Comparison of ENCODE assay signal across 25 cellular contexts in the genomic region with DNA sequence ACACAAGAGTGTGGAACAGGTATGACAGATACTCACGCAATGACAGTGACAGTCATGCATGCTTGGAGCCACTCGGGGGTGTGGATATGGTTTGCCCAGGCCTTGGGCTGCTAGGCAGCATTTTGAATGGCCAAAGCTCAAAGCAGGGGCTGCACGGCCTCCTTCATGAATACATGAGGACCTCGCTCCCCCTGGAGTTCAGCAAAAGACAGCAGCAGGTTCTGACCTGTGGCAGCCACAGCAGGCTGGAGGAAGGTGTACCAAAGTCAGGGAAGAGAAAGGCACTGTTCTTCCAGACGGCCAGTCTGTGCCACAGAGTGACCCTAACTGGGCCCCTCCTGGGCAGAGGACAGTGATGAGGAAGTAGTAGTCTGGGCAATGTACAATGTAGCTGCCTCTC.
DNase-seq lines count a peak whose midpoint lies in the region; ATAC-seq and TF ChIP-seq lines count a peak whose summit lies in the region.
"Had no signal": no experiment of that assay in that cellular context is flagged by ENCODE, and none has a peak within 500 bp of the region (broad histone marks: within the 10 kb centered on the region; RNA-seq: fewer than 3 reads in every experiment).

No MANE protein-coding gene starts in this region.

- H3K27me3 ChIP-seq in RWPE2 (ENCODE audit: insufficient read depth, poor library complexity, severe bottlenecking): no peaks in the 10 kb centered on the region
- no peaks in the 10 kb centered on the region for H3K27me3 ChIP-seq in colonic mucosa
- H3K27me3 ChIP-seq in foreskin keratinocyte: peaks cover 4% of the 10 kb centered on the region
- H3K27me3 ChIP-seq: BLaER1 had no signal

- peaks cover 8% of the 10 kb centered on the region for H3K4me1 Mint-ChIP-seq in endothelial cell (ENCODE audit: unreplicated experiment)
- peaks cover 6% of the 10 kb centered on the region for H3K4me1 Mint-ChIP-seq in progenitor cell of endocrine pancreas (ENCODE audit: low read depth)
- H3K4me1 Mint-ChIP-seq: mesothelial cell of epicardium had no signal

- H3K27ac ChIP-seq in RWPE2 (ENCODE audit: poor library complexity, severe bottlenecking): no peak overlapping the region
- H3K27ac ChIP-seq in colonic mucosa: no peak overlapping the region
- no peak overlapping the region for H3K27ac ChIP-seq in foreskin keratinocyte
- H3K27ac ChIP-seq: BLaER1, HL-60, parathyroid adenoma had no signal

- H3K9ac ChIP-seq in colonic mucosa (ENCODE audit: low read depth in 2 of 2, low read length in 2 of 2): no peak overlapping the region
- H3K9ac ChIP-seq: BLaER1, parathyroid adenoma had no signal

- H3K4me3 Mint-ChIP-seq in endothelial cell (ENCODE audit: unreplicated experiment) (no peak overlapping the region), progenitor cell of endocrine pancreas (ENCODE audit: low read depth) (no peak overlapping the region)
- H3K4me3 Mint-ChIP-seq: activated naive CD8-positive, alpha-beta T cell treated with anti-CD3 and anti-CD28 coated beads for 36 hours; activated T-helper 1 cell treated with anti-CD3 and anti-CD28 coated beads, Interleukin-12 subunit alpha, Interleukin-12 subunit beta, Interleukin-2, Interleukin-4 antibody, amounts not matched to agents 30 ng/mL and 10 ng/mL and 1 ng/mL, durations not matched to agents 14 hours and 24 hours and 36 hours; mesothelial cell of epicardium; natural killer cell treated with Interleukin-12 subunit alpha and Interleukin-12 subunit beta and Interleukin-15 and Interleukin-18, amount 100 ng/mL, for 72 hours had no signal

- H3K9me3 Mint-ChIP-seq in endothelial cell (ENCODE audit: unreplicated experiment) (no peaks in the 10 kb centered on the region), progenitor cell of endocrine pancreas (ENCODE audit: low read depth) (no peaks in the 10 kb centered on the region)
- H3K9me3 Mint-ChIP-seq: activated naive CD8-positive, alpha-beta T cell treated with anti-CD3 and anti-CD28 coated beads for 36 hours; activated T-helper 1 cell treated with anti-CD3 and anti-CD28 coated beads, Interleukin-12 subunit alpha, Interleukin-12 subunit beta, Interleukin-2, Interleukin-4 antibody, amounts not matched to agents 30 ng/mL and 10 ng/mL and 1 ng/mL, durations not matched to agents 14 hours and 24 hours and 36 hours; natural killer cell treated with Interleukin-12 subunit alpha and Interleukin-12 subunit beta and Interleukin-15 and Interleukin-18, amount 100 ng/mL, for 72 hours had no signal

- intact Hi-C loops in colonic mucosa (cut with DNase I): no loop called here

- no peaks in the 10 kb centered on the region for H3K36me3 ChIP-seq in RWPE2 (ENCODE audit: low read depth)
- H3K36me3 ChIP-seq in colonic mucosa: no peaks in the 10 kb centered on the region
- H3K36me3 ChIP-seq: BLaER1 had no signal

- peaks cover under 1% of the 10 kb centered on the region for H3K4me1 ChIP-seq in RWPE2 (ENCODE audit: insufficient read depth, poor library complexity, severe bottlenecking)
- H3K4me1 ChIP-seq in colonic mucosa: no peaks in the 10 kb centered on the region
- H3K4me1 ChIP-seq in foreskin keratinocyte: peaks cover 9% of the 10 kb centered on the region
- H3K4me1 ChIP-seq: BLaER1, Caco-2, parathyroid adenoma had no signal

- ATAC-seq in RWPE2 (ENCODE audit: low read depth): peak; percentile 28; the same call in 2 of the 3 replicates
- ATAC-seq in GM18517 (IDR thresholded peaks at IDR 0.05; ENCODE audit: unreplicated experiment): no peak
- ATAC-seq in foreskin keratinocyte: no peak
- ATAC-seq: natural killer cell treated with Interleukin-12 subunit alpha and Interleukin-12 subunit beta and Interleukin-15 and Interleukin-18, amount 100 ng/mL, for 72 hours; PC-3 had no signal

- H3K27ac Mint-ChIP-seq in endothelial cell (ENCODE audit: unreplicated experiment) (no peak overlapping the region), progenitor cell of endocrine pancreas (no peak overlapping the region)
- H3K27ac Mint-ChIP-seq: activated naive CD8-positive, alpha-beta T cell treated with anti-CD3 and anti-CD28 coated beads for 36 hours; activated T-helper 1 cell treated with anti-CD3 and anti-CD28 coated beads, Interleukin-12 subunit alpha, Interleukin-12 subunit beta, Interleukin-2, Interleukin-4 antibody, amounts not matched to agents 30 ng/mL and 10 ng/mL and 1 ng/mL, durations not matched to agents 14 hours and 24 hours and 36 hours; mesothelial cell of epicardium; natural killer cell treated with Interleukin-12 subunit alpha and Interleukin-12 subunit beta and Interleukin-15 and Interleukin-18, amount 100 ng/mL, for 72 hours had no signal

- H3K9me3 ChIP-seq in RWPE2 (ENCODE audit: severe bottlenecking) (no peaks in the 10 kb centered on the region), colonic mucosa (no peaks in the 10 kb centered on the region)
- H3K9me3 ChIP-seq: Caco-2 had no signal

- TF ChIP-seq CTCF in RWPE2 (IDR thresholded peaks at IDR 0.05; ENCODE audit: poor library complexity, severe bottlenecking): no peak
- TF ChIP-seq CTCF in endothelial cell (IDR thresholded peaks at IDR 0.05; ENCODE audit: unreplicated experiment): no peak
- TF ChIP-seq CTCF in progenitor cell of endocrine pancreas (IDR thresholded peaks at IDR 0.05; ENCODE audit: unreplicated experiment): peak; percentile 32
- no peak for TF ChIP-seq CTCF in colonic mucosa (IDR thresholded peaks at IDR 0.05)
- TF ChIP-seq CTCF in foreskin keratinocyte (conservative IDR thresholded peaks at IDR 0.05): no peak

- peaks cover 6% of the 10 kb centered on the region for H3K27me3 Mint-ChIP-seq in endothelial cell (ENCODE audit: unreplicated experiment)
- H3K27me3 Mint-ChIP-seq in progenitor cell of endocrine pancreas: peaks cover 15% of the 10 kb centered on the region

- peak; percentile 38 for DNase-seq in NCI-H748 (lab: John Stamatoyannopoulos, UW; ENCODE audit: unreplicated experiment)
- DNase-seq in NCI-H748 treated with DMSO at 0.1 percent for 48 hours (lab: John Stamatoyannopoulos, UW): no peak
- DNase-seq in RWPE2 (ENCODE audit: low spot score): no peak
- peak; percentile 34 for DNase-seq in endothelial cell (ENCODE audit: low spot score)
- no peak for DNase-seq in progenitor cell of endocrine pancreas (ENCODE audit: low spot score, unreplicated experiment)
- DNase-seq in colonic mucosa: no peak
- DNase-seq in foreskin keratinocyte: no peak
- DNase-seq: activated CD4-positive, alpha-beta T cell treated with anti-CD3 and anti-CD28 coated beads for 48 hours; activated naive CD8-positive, alpha-beta T cell treated with anti-CD3 and anti-CD28 coated beads for 36 hours; EL; glutamatergic neuron; NCI-H1417; NCI-H2171; NCI-H774; PC-3; SHP77 treated with DMSO at 0.1 percent for 48 hours; trophoblast cell had no signal

- peaks cover 5% of the 10 kb centered on the region for H3K36me3 Mint-ChIP-seq in endothelial cell (ENCODE audit: low read depth, unreplicated experiment)
- H3K36me3 Mint-ChIP-seq in progenitor cell of endocrine pancreas (ENCODE audit: insufficient read depth): no peaks in the 10 kb centered on the region
- H3K36me3 Mint-ChIP-seq: activated naive CD8-positive, alpha-beta T cell treated with anti-CD3 and anti-CD28 coated beads for 36 hours; mesothelial cell of epicardium; natural killer cell treated with Interleukin-12 subunit alpha and Interleukin-12 subunit beta and Interleukin-15 and Interleukin-18, amount 100 ng/mL, for 72 hours had no signal

- H3K4me3 ChIP-seq in RWPE2 (ENCODE audit: severe bottlenecking) (no peak overlapping the region), colonic mucosa (no peak overlapping the region)
- H3K4me3 ChIP-seq: BLaER1 had no signal

Comparison
In these comparisons a context has a peak if more than half of its experiments do, and no peak if none do; other contexts are left out.
1. DNase-seq: peak in NCI-H748 (single experiment) and endothelial cell (single experiment); none in NCI-H748 treated with DMSO at 0.1 percent for 48 hours (single experiment), RWPE2 (single experiment), progenitor cell of endocrine pancreas (single experiment), colonic mucosa (single experiment) and foreskin keratinocyte (0 of 2).